In the genomic region with DNA sequence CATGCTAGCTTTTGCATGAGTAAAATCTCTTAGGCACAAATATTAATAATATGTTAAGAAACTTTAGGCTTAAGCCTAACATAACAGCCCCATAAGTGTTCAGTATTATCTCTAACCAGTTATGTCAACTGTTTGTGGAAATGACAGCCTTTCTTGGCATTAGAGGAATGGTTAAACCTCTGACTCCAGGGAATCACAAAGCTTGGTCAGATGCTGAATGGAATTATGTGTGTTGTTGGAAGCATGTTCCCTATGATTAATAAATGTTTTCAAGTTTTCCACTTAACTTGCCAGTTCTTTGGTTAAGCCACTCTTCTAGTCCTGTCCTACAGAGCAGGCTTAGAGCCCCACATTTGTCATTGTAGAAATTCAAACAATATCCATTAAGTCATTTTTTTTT, we compare ENCODE assay signal across 27 cellular contexts. TPM values are rescaled to one million over a fixed set of nuclear protein-coding genes. Genes with fewer than 3 reads are reported as not detected.
DNase-seq lines count a peak whose midpoint lies in the region; ATAC-seq and TF ChIP-seq lines count a peak whose summit lies in the region.
"Had no signal": no experiment of that assay in that cellular context is flagged by ENCODE, and none has a peak within 500 bp of the region (broad histone marks: within the 10 kb centered on the region; RNA-seq: fewer than 3 reads in every experiment).

No MANE protein-coding gene starts in this region.

- no peak for ATAC-seq in GM19397 (IDR thresholded peaks at IDR 0.05; ENCODE audit: unreplicated experiment)
- ATAC-seq: A549; activated naive CD4-positive, alpha-beta T cell treated with anti-CD3 and anti-CD28 coated beads, Interleukin-2, amount 50 U/mL, for 72 hours; esophagus mucosa; K562; WTC11 had no signal

- peaks cover 39% of the 10 kb centered on the region for H3K79me2 ChIP-seq in GM23248 (ENCODE audit: insufficient read depth)

- no peak overlapping the region for H3K4me3 Mint-ChIP-seq in activated CD4-positive, alpha-beta T cell treated with anti-CD3 and anti-CD28 coated beads, Interleukin-2, amount 10 ng/mL, durations not matched to agents 24 days and 14 days
- H3K4me3 Mint-ChIP-seq: brain, WTC11 had no signal

- H3F3A ChIP-seq in GM23248 (ENCODE audit: insufficient read depth): peaks cover 6% of the 10 kb centered on the region

- DNase-seq in AG08395 (ENCODE audit: low spot score): peak; percentile 66
- peak; percentile 83 for DNase-seq in GM23248
- DNase-seq in cardiac fibroblast (ENCODE audit: low read depth in 2 of 2): peak; percentile 58 to 77
- DNase-seq in mesenchymal stem cell: no peak
- DNase-seq in activated CD4-positive, alpha-beta T cell treated with anti-CD3 and anti-CD28 coated beads, Interleukin-2, amount 10 ng/mL, durations not matched to agents 24 days and 14 days: no peak
- no peak for DNase-seq in DMS53 (lab: John Stamatoyannopoulos, UW)
- no peak for DNase-seq in neuronal stem cell (ENCODE audit: low spot score)
- DNase-seq: activated CD4-positive, alpha-beta T cell treated with anti-CD3 and anti-CD28 coated beads, Interleukin-2, amount 50 U/mL, for 48 hours; activated CD8-positive, alpha-beta memory T cell treated with anti-CD3 and anti-CD28 coated beads, Interleukin-2, amount 50 U/mL, for 4 hours; GOT3; kidney glomerular epithelial cell; mammary epithelial cell; MG63; NCI-H1417; NCI-H446 treated with DMSO at 0.1 percent for 48 hours; stimulated activated CD4-positive, alpha-beta T cell treated with anti-CD3 and anti-CD28 coated beads, Interleukin-2, amount 100 ng/mL, for 24 hours; substantia nigra had no signal

- H3K23ac ChIP-seq in mesenchymal stem cell (ENCODE audit: low read length in 2 of 2) (no peak overlapping the region), neuronal stem cell (ENCODE audit: low read depth, low read length, poor library complexity) (no peak overlapping the region)

- no peak overlapping the region for H2AFZ ChIP-seq in GM23248
- no peak overlapping the region for H2AFZ ChIP-seq in mesenchymal stem cell (ENCODE audit: low read depth, low read length)
- H2AFZ ChIP-seq in neuronal stem cell (ENCODE audit: low read length): no peak overlapping the region

- H2BK120ac ChIP-seq in mesenchymal stem cell (ENCODE audit: low read depth, low read length) (no peak overlapping the region), neuronal stem cell (ENCODE audit: low read depth, low read length) (no peak overlapping the region)

- H3K14ac ChIP-seq in mesenchymal stem cell (ENCODE audit: low read length in 2 of 2) (no peak overlapping the region), neuronal stem cell (ENCODE audit: low read length) (no peak overlapping the region)

- no peaks in the 10 kb centered on the region for H3K27me3 Mint-ChIP-seq in activated CD4-positive, alpha-beta T cell treated with anti-CD3 and anti-CD28 coated beads, Interleukin-2, amount 10 ng/mL, durations not matched to agents 24 days and 14 days
- H3K27me3 Mint-ChIP-seq: brain had no signal

- H3K9me3 ChIP-seq in GM23248 (ENCODE audit: low read depth): no peaks in the 10 kb centered on the region
- H3K9me3 ChIP-seq in mesenchymal stem cell (ENCODE audit: control insufficient read depth, low read length): no peaks in the 10 kb centered on the region
- no peaks in the 10 kb centered on the region for H3K9me3 ChIP-seq in neuronal stem cell (replicated peaks in 1 of 2; ENCODE audit: control insufficient read depth in 2 of 2, insufficient read depth in 1 of 2, low read depth in 1 of 2, low read length in 2 of 2)
- H3K9me3 ChIP-seq: A549, MG63 had no signal

- H4K91ac ChIP-seq in mesenchymal stem cell (ENCODE audit: low read length) (no peak overlapping the region), neuronal stem cell (ENCODE audit: low read depth, low read length, poor library complexity) (no peak overlapping the region)

- no peaks in the 10 kb centered on the region for H3K9me2 ChIP-seq in GM23248 (ENCODE audit: insufficient read depth)

- H3K18ac ChIP-seq in mesenchymal stem cell (ENCODE audit: low read depth in 1 of 2, low read length in 2 of 2) (no peak overlapping the region), neuronal stem cell (ENCODE audit: low read length) (no peak overlapping the region)

- no peaks in the 10 kb centered on the region for H3K27me3 ChIP-seq in GM23248 (replicated peaks; ENCODE audit: insufficient read depth)
- H3K27me3 ChIP-seq in mesenchymal stem cell (ENCODE audit: control insufficient read depth in 1 of 2, insufficient read depth in 1 of 2, low read length in 2 of 2): no peaks in the 10 kb centered on the region
- no peaks in the 10 kb centered on the region for H3K27me3 ChIP-seq in neuronal stem cell (ENCODE audit: control insufficient read depth in 3 of 3, insufficient read depth in 3 of 3, low read depth in 1 of 3, low read length in 3 of 3)
- H3K27me3 ChIP-seq: MG63 had no signal

- H3K4me1 ChIP-seq in GM23248 (ENCODE audit: insufficient read depth) (peaks cover 14% of the 10 kb centered on the region), mesenchymal stem cell (ENCODE audit: control insufficient read depth, insufficient read depth, low read depth, low read length) (no peaks in the 10 kb centered on the region), neuronal stem cell (ENCODE audit: control insufficient read depth in 2 of 2, insufficient read depth in 1 of 2, low read depth in 1 of 2, low read length in 2 of 2) (no peaks in the 10 kb centered on the region)
- H3K4me1 ChIP-seq: A549 had no signal

- H3K36me3 Mint-ChIP-seq in activated CD4-positive, alpha-beta T cell treated with anti-CD3 and anti-CD28 coated beads, Interleukin-2, amount 10 ng/mL, durations not matched to agents 24 days and 14 days (ENCODE audit: low read depth): peaks cover 37% of the 10 kb centered on the region
- H3K36me3 Mint-ChIP-seq: activated naive CD4-positive, alpha-beta T cell treated with anti-CD3 and anti-CD28 coated beads, Interleukin-2, amount 50 U/mL, for 72 hours had no signal

- TF ChIP-seq CTCF in cardiac fibroblast (IDR thresholded peaks at IDR 0.05; ENCODE audit: low read depth, low read length): no peak

- no peaks in the 10 kb centered on the region for H3K4me1 Mint-ChIP-seq in activated CD4-positive, alpha-beta T cell treated with anti-CD3 and anti-CD28 coated beads, Interleukin-2, amount 10 ng/mL, durations not matched to agents 24 days and 14 days
- H3K4me1 Mint-ChIP-seq: brain, WTC11 had no signal

- H3K4ac ChIP-seq in mesenchymal stem cell (ENCODE audit: low read depth in 1 of 2, low read length in 2 of 2) (no peak overlapping the region), neuronal stem cell (ENCODE audit: low read length) (no peak overlapping the region)

- intact Hi-C loops in activated CD4-positive, alpha-beta T cell treated with anti-CD3 and anti-CD28 coated beads, Interleukin-2, amount 10 ng/mL, durations not matched to agents 24 days and 14 days (cut with micrococcal nuclease): no loop called here

- H3K79me1 ChIP-seq in mesenchymal stem cell (replicated peaks; ENCODE audit: low read length, poor library complexity, severe bottlenecking) (peaks cover 31% of the 10 kb centered on the region), neuronal stem cell (ENCODE audit: low read depth, low read length) (peaks cover 3% of the 10 kb centered on the region)

- H3K9ac ChIP-seq in GM23248 (no peak overlapping the region), mesenchymal stem cell (ENCODE audit: low read length) (peak overlapping the region; percentile 51), neuronal stem cell (ENCODE audit: low read depth, low read length, poor library complexity) (no peak overlapping the region)

- no peak overlapping the region for H3K27ac Mint-ChIP-seq in activated CD4-positive, alpha-beta T cell treated with anti-CD3 and anti-CD28 coated beads, Interleukin-2, amount 10 ng/mL, durations not matched to agents 24 days and 14 days
- H3K27ac Mint-ChIP-seq: activated naive CD4-positive, alpha-beta T cell treated with anti-CD3 and anti-CD28 coated beads, Interleukin-2, amount 50 U/mL, for 72 hours; activated T-helper 2 cell treated with anti-CD3 and anti-CD28 coated beads, Interferon-gamma antibody, Interleukin-2, Interleukin-4, amounts not matched to agents 10 μg/mL and 5 μg/mL and 100 μg/mL, durations not matched to agents 14 hours and 24 hours and 36 hours; brain; WTC11 had no signal

- H3K9me3 Mint-ChIP-seq in activated CD4-positive, alpha-beta T cell treated with anti-CD3 and anti-CD28 coated beads, Interleukin-2, amount 10 ng/mL, durations not matched to agents 24 days and 14 days: no peaks in the 10 kb centered on the region
- H3K9me3 Mint-ChIP-seq: activated naive CD4-positive, alpha-beta T cell treated with anti-CD3 and anti-CD28 coated beads, Interleukin-2, amount 50 U/mL, for 72 hours; activated T-helper 2 cell treated with anti-CD3 and anti-CD28 coated beads, Interferon-gamma antibody, Interleukin-2, Interleukin-4, amounts not matched to agents 10 μg/mL and 5 μg/mL and 100 μg/mL, durations not matched to agents 14 hours and 24 hours and 36 hours; brain; WTC11 had no signal

- in situ Hi-C loops in GM23248 (cut with MboI): no loop called here

- no peak overlapping the region for H2BK15ac ChIP-seq in mesenchymal stem cell (ENCODE audit: low read depth, poor library complexity, severe bottlenecking)
- H2BK15ac ChIP-seq in neuronal stem cell (ENCODE audit: low read length): no peak overlapping the region

- H3K4me2 ChIP-seq in GM23248 (ENCODE audit: unreplicated experiment) (no peak overlapping the region), mesenchymal stem cell (ENCODE audit: low read length, poor library complexity, severe bottlenecking) (no peak overlapping the region), neuronal stem cell (ENCODE audit: insufficient read depth, low read length, poor library complexity, severe bottlenecking) (no peak overlapping the region)
- H3K4me2 ChIP-seq: A549, smooth muscle cell had no signal

- H2AK5ac ChIP-seq in mesenchymal stem cell (ENCODE audit: low read length, severe bottlenecking) (no peak overlapping the region), neuronal stem cell (ENCODE audit: low read depth, low read length) (no peak overlapping the region)

- H3K4me3 ChIP-seq in GM23248: no peak overlapping the region
- H3K4me3 ChIP-seq in cardiac fibroblast (replicated peaks in 1 of 2; ENCODE audit: low read depth in 2 of 2, low read length in 2 of 2): no peak overlapping the region
- H3K4me3 ChIP-seq in mesenchymal stem cell (ENCODE audit: insufficient read depth in 1 of 2, low read depth in 1 of 2, low read length in 2 of 2): no peak overlapping the region
- H3K4me3 ChIP-seq in neuronal stem cell (ENCODE audit: low read length in 2 of 2): no peak overlapping the region
- H3K4me3 ChIP-seq: A549, coronary artery, K562, MG63, smooth muscle cell had no signal

- H2BK12ac ChIP-seq in mesenchymal stem cell (ENCODE audit: low read length in 2 of 2) (no peak overlapping the region), neuronal stem cell (ENCODE audit: low read length) (no peak overlapping the region)

- peaks cover under 1% of the 10 kb centered on the region; the same call in 1 of the 2 replicates for H4K20me1 ChIP-seq in GM23248 (ENCODE audit: insufficient read depth)

- H3K36me3 ChIP-seq in GM23248 (ENCODE audit: low read depth) (peaks cover 10% of the 10 kb centered on the region; the same call in 1 of the 2 replicates), mesenchymal stem cell (ENCODE audit: control insufficient read depth in 1 of 2, insufficient read depth in 2 of 2, low read depth in 1 of 2, low read length in 2 of 2) (peaks cover 23 to 58% of the 10 kb centered on the region in 2 experiments), neuronal stem cell (replicated peaks in 1 of 2; ENCODE audit: control insufficient read depth in 2 of 2, insufficient read depth in 2 of 2, low read length in 2 of 2) (peaks cover 6 to 85% of the 10 kb centered on the region in 2 donors)

- H3K27ac ChIP-seq in GM23248: peak overlapping the region; percentile 35; the same call in 1 of the 2 replicates
- no peak overlapping the region for H3K27ac ChIP-seq in mesenchymal stem cell (ENCODE audit: low read length, poor library complexity, severe bottlenecking)
- H3K27ac ChIP-seq in neuronal stem cell (replicated peaks; ENCODE audit: low read length): no peak overlapping the region
- H3K27ac ChIP-seq: A549 had no signal

- H4K8ac ChIP-seq in mesenchymal stem cell (ENCODE audit: low read length) (no peak overlapping the region), neuronal stem cell (ENCODE audit: low read depth, low read length) (no peak overlapping the region)

- H2BK5ac ChIP-seq in mesenchymal stem cell (ENCODE audit: low read depth, low read length, poor library complexity, severe bottlenecking): no peak overlapping the region
- no peak overlapping the region for H2BK5ac ChIP-seq in neuronal stem cell (ENCODE audit: low read length)

RNA-seq across cellular contexts. Expression of gene PSEN1, which starts 17.0 kb away (rescaled TPM):
- total RNA-seq in GM23248 (2014; rRNA removed; shearing (Covaris generic)): 49.5 and 81.9 TPM in 2 replicates
- polyA plus RNA-seq in GM23248 (2016; fragmentation: Nextera tagmentation; extraction: Ambion mirVana): 46.3 and 46.6 TPM in 2 replicates
- polyA plus RNA-seq in mesenchymal stem cell (2013, experiment 1 of 2): 50.3 TPM
- 52.0 TPM for polyA plus RNA-seq in mesenchymal stem cell (2013, experiment 2 of 2)
- 34.1 and 39.1 TPM in 2 replicates for total RNA-seq in activated CD4-positive, alpha-beta T cell treated with anti-CD3 and anti-CD28 coated beads, Interleukin-2, amount 10 ng/mL, durations not matched to agents 24 days and 14 days
- polyA plus RNA-seq in neuronal stem cell (2013, experiment 1 of 2): 43.0 TPM
- 44.1 TPM for polyA plus RNA-seq in neuronal stem cell (2013, experiment 2 of 2)

Comparison
In these comparisons a context has a peak if more than half of its experiments do, and no peak if none do; other contexts are left out.
1. DNase-seq: peak in AG08395 (single experiment), GM23248 (single experiment) and cardiac fibroblast (2 of 2); none in mesenchymal stem cell (single experiment), activated CD4-positive, alpha-beta T cell treated with anti-CD3 and anti-CD28 coated beads, Interleukin-2, amount 10 ng/mL, durations not matched to agents 24 days and 14 days (single experiment), DMS53 (single experiment) and neuronal stem cell (single experiment).